23 cellular contexts compared by ENCODE assay signal in genomic region chr10:11958956-11959355, GRCh38.
A peak's percentile ranks its signal among the peaks of the same experiment; 100 is the strongest.
DNase-seq lines count a peak whose midpoint lies in the region; ATAC-seq, FAIRE-seq and TF ChIP-seq lines count a peak whose summit lies in the region.
"Had no signal": no experiment of that assay in that cellular context is flagged by ENCODE, and none has a peak within 500 bp of the region (broad histone marks: within the 10 kb centered on the region; RNA-seq: fewer than 3 reads in every experiment).

No MANE protein-coding gene starts in this region.

- H3K4me1 ChIP-seq in A549 (peaks cover 19% of the 10 kb centered on the region), lower lobe of right lung (no peaks in the 10 kb centered on the region)

- no peak for TF ChIP-seq RAD21 in A549 (conservative IDR thresholded peaks at IDR 0.05 in 1 of 2, IDR thresholded peaks at IDR 0.05 in 1 of 2)

- POLR2A ChIA-PET in A549 (lab: Yijun Ruan, JAX): no interaction called here

- no peak for TF ChIP-seq POLR2A in A549 (IDR thresholded peaks at IDR 0.05; ENCODE audit: low read length)

- H3K4me1 Mint-ChIP-seq in T-helper 17 cell: peaks cover 3% of the 10 kb centered on the region

- H3K27me3 Mint-ChIP-seq in T-helper 17 cell: no peaks in the 10 kb centered on the region

- H3K36me3 Mint-ChIP-seq in T-helper 17 cell (ENCODE audit: low read depth): peaks cover 14% of the 10 kb centered on the region

- H3K9me3 ChIP-seq in A549 (no peaks in the 10 kb centered on the region), T-helper 17 cell (ENCODE audit: control insufficient read depth, low read length, poor library complexity, severe bottlenecking) (no peaks in the 10 kb centered on the region), lower lobe of right lung (no peaks in the 10 kb centered on the region)
- H3K9me3 ChIP-seq: SK-N-SH had no signal

- ATAC-seq in A549: peak; percentile 59 to 71; a peak in 4 of 6 replicates
- no peak for ATAC-seq in T-helper 17 cell
- peak; percentile 49 for ATAC-seq in left colon
- peak; percentile 48 to 77 for ATAC-seq in lower lobe of right lung
- ATAC-seq in GM21423 (IDR thresholded peaks at IDR 0.05; ENCODE audit: unreplicated experiment): no peak
- ATAC-seq: CD8-positive, alpha-beta T cell had no signal

- peaks cover 93% of the 10 kb centered on the region for H3K36me3 ChIP-seq in lower lobe of right lung

- intact Hi-C loops in left colon (cut with DNase I, micrococcal nuclease) (no loop called here), lower lobe of right lung (cut with DNase I) (no loop called here)

- DNase-seq in A549 (ENCODE audit: low read depth in 1 of 2, low spot score in 1 of 2) (peak in 1 of 2 experiments; percentile 23), T-helper 17 cell (no peak), left colon (no peak), lower lobe of right lung (no peak), DMS79 treated with DMSO at 0.1 percent for 48 hours (lab: John Stamatoyannopoulos, UW) (no peak), NCI-H1417 treated with DMSO at 0.1 percent for 48 hours (lab: John Stamatoyannopoulos, UW) (no peak)
- no peak for DNase-seq in activated naive CD4-positive, alpha-beta T cell treated with anti-CD3 and anti-CD28 coated beads, Interleukin-2, amount 50 U/mL, for 16 hours
- DNase-seq: AML-193; C1 segment of cervical spinal cord; CD8-positive, alpha-beta T cell; GDM1; KG1; NCI-H1092 treated with DMSO at 0.1 percent for 48 hours; NCI-H146; NCI-H2029; NCI-H2227 treated with DMSO at 0.1 percent for 48 hours; NCI-H510A; NCI-H748 treated with DMSO at 0.1 percent for 48 hours; SIG-M5; SK-N-SH had no signal

- 33% methylated on average over 7 of the region's 7 CpGs for WGBS in A549 (ENCODE audit: missing lambda C conversion rate)

- TF ChIP-seq EP300 in A549 (IDR thresholded peaks at IDR 0.05): no peak

- H3K27ac ChIP-seq in A549: peak overlapping the region; percentile 58 to 74; a peak in 5 of 6 replicates
- no peak overlapping the region for H3K27ac ChIP-seq in lower lobe of right lung
- H3K27ac ChIP-seq: 22Rv1, HL-60 had no signal

- FAIRE-seq in A549 (lab: Jason Lieb, UNC): no peak

- TF ChIP-seq CTCF in A549 (IDR thresholded peaks at IDR 0.05): no peak
- TF ChIP-seq CTCF in lower lobe of right lung (IDR thresholded peaks at IDR 0.05): no peak

- H3K27me3 ChIP-seq in lower lobe of right lung (ENCODE audit: low read depth): no peaks in the 10 kb centered on the region

- peak overlapping the region; percentile 61 for H3K4me2 ChIP-seq in A549
- H3K4me2 ChIP-seq: SK-N-SH had no signal

- no peak overlapping the region for H3K4me3 Mint-ChIP-seq in T-helper 17 cell
- H3K4me3 Mint-ChIP-seq: CD8-positive, alpha-beta T cell had no signal

- no peak overlapping the region for H3K4me3 ChIP-seq in A549
- no peak overlapping the region for H3K4me3 ChIP-seq in lower lobe of right lung

- CTCF ChIA-PET in A549 (lab: Yijun Ruan, JAX): interaction anchor here (3.1 kb wide), 1 partner anchor 27 kb away, joined by 15 read pairs; no protein-coding TSS in a partner anchor

- H3K27ac Mint-ChIP-seq in T-helper 17 cell: peak overlapping the region; percentile 62
- H3K27ac Mint-ChIP-seq: CD8-positive, alpha-beta T cell had no signal

TF ChIP-seq in A549, 52 proteins besides CTCF, POLR2A, EP300 and RAD21:
- TF ChIP-seq RCOR1 (IDR thresholded peaks at IDR 0.05; ENCODE audit: low read depth, low read length) (no peak), CEBPB (IDR thresholded peaks at IDR 0.05) (peak in 1 of 2 experiments; percentile 3; a peak in 1 of 4 replicates)

Comparison
In these comparisons a context has a peak if more than half of its experiments do, and no peak if none do; other contexts are left out.
1. ATAC-seq: peak in A549 (2 of 2), left colon (single experiment) and lower lobe of right lung (2 of 2); none in T-helper 17 cell (single experiment) and GM21423 (single experiment).